Comparison of ENCODE assay signal across 21 cellular contexts in genomic region chr11:120994460-120994859, GRCh38. TPM values are rescaled to one million over a fixed set of nuclear protein-coding genes. Genes with fewer than 3 reads are reported as not detected.
A peak's percentile ranks its signal among the peaks of the same experiment; 100 is the strongest.
DNase-seq lines count a peak whose midpoint lies in the region; ATAC-seq and TF ChIP-seq lines count a peak whose summit lies in the region.
"Had no signal": no experiment of that assay in that cellular context is flagged by ENCODE, and none has a peak within 500 bp of the region (broad histone marks: within the 10 kb centered on the region; RNA-seq: fewer than 3 reads in every experiment).

No MANE protein-coding gene starts in this region.

- peak overlapping the region; percentile 7 for H3K27ac Mint-ChIP-seq in activated naive CD8-positive, alpha-beta T cell treated with anti-CD3 and anti-CD28 coated beads for 36 hours
- H3K27ac Mint-ChIP-seq in activated naive CD8-positive, alpha-beta T cell treated with anti-CD3 and anti-CD28 coated beads, Interleukin-2, amount 50 U/mL, for 24 hours: no peak overlapping the region
- H3K27ac Mint-ChIP-seq: CD4-positive, CD25-positive, alpha-beta regulatory T cell; CD8-positive, alpha-beta memory T cell; HFFc6 had no signal

- H3K9me2 ChIP-seq in OCI-LY7 (ENCODE audit: insufficient read depth, low read length): no peaks in the 10 kb centered on the region

- H3K9me3 Mint-ChIP-seq in activated naive CD8-positive, alpha-beta T cell treated with anti-CD3 and anti-CD28 coated beads for 36 hours: no peaks in the 10 kb centered on the region
- H3K9me3 Mint-ChIP-seq in activated naive CD8-positive, alpha-beta T cell treated with anti-CD3 and anti-CD28 coated beads, Interleukin-2, amount 50 U/mL, for 24 hours: no peaks in the 10 kb centered on the region
- H3K9me3 Mint-ChIP-seq: CD4-positive, CD25-positive, alpha-beta regulatory T cell; CD8-positive, alpha-beta memory T cell; HFFc6 had no signal

- peaks cover 15% of the 10 kb centered on the region for H3K27me3 Mint-ChIP-seq in activated naive CD8-positive, alpha-beta T cell treated with anti-CD3 and anti-CD28 coated beads for 36 hours
- H3K27me3 Mint-ChIP-seq in activated naive CD8-positive, alpha-beta T cell treated with anti-CD3 and anti-CD28 coated beads, Interleukin-2, amount 50 U/mL, for 24 hours: peaks cover 6% of the 10 kb centered on the region

- intact Hi-C loops in right lobe of liver (cut with DNase I) (no loop called here), OCI-LY7 (cut with micrococcal nuclease; ENCODE audit: unreplicated experiment) (no loop called here)

- H3K36me3 ChIP-seq in right lobe of liver (no peaks in the 10 kb centered on the region), OCI-LY7 (ENCODE audit: insufficient read depth, low read length) (no peaks in the 10 kb centered on the region)
- H3K36me3 ChIP-seq: BE2C had no signal

- TF ChIP-seq POLR2A in right lobe of liver (IDR thresholded peaks at IDR 0.05): no peak

- no TSS peak for BruUV-seq in OCI-LY7 (replicated peaks; lab: Mats Ljungman, UMichigan)

- no peak for DNase-seq in activated naive CD8-positive, alpha-beta T cell treated with anti-CD3 and anti-CD28 coated beads for 36 hours
- DNase-seq in activated naive CD8-positive, alpha-beta T cell treated with anti-CD3 and anti-CD28 coated beads, Interleukin-2, amount 50 U/mL, for 24 hours: no peak
- DNase-seq in right lobe of liver (no peak), OCI-LY7 (ENCODE audit: low spot score) (no peak), NCI-H1417 (lab: John Stamatoyannopoulos, UW) (no peak)
- DNase-seq: ACHN; BE2C; C1 segment of cervical spinal cord; CD4-positive, CD25-positive, alpha-beta regulatory T cell; CD8-positive, alpha-beta memory T cell; COR-L47; DMS 273 treated with DMSO at 0.1 percent for 48 hours; DMS53; DND-41; EL; GOT3; H7; HFFc6 had no signal

- no peaks in the 10 kb centered on the region for H3K4me1 ChIP-seq in right lobe of liver
- no peaks in the 10 kb centered on the region for H3K4me1 ChIP-seq in OCI-LY7 (ENCODE audit: insufficient read depth, low read length, poor library complexity, severe bottlenecking)
- H3K4me1 ChIP-seq: BE2C had no signal

- CTCF ChIA-PET in OCI-LY7 (lab: Charles Lee; ENCODE audit: unreplicated experiment): no interaction called here

- H3K36me3 Mint-ChIP-seq in activated naive CD8-positive, alpha-beta T cell treated with anti-CD3 and anti-CD28 coated beads for 36 hours: no peaks in the 10 kb centered on the region
- no peaks in the 10 kb centered on the region for H3K36me3 Mint-ChIP-seq in activated naive CD8-positive, alpha-beta T cell treated with anti-CD3 and anti-CD28 coated beads, Interleukin-2, amount 50 U/mL, for 24 hours (ENCODE audit: low read depth)
- H3K36me3 Mint-ChIP-seq: CD4-positive, CD25-positive, alpha-beta regulatory T cell; CD8-positive, alpha-beta memory T cell had no signal

- POLR2A ChIA-PET in OCI-LY7 (lab: Charles Lee): no interaction called here

- ATAC-seq in activated naive CD8-positive, alpha-beta T cell treated with anti-CD3 and anti-CD28 coated beads, Interleukin-2, amount 50 U/mL, for 24 hours: no peak
- peak in 3 of 4 donors; percentile 42 to 58 (median 46) for ATAC-seq in right lobe of liver
- ATAC-seq: GM12878, HCT116 had no signal

- no peaks in the 10 kb centered on the region for H3K79me2 ChIP-seq in OCI-LY7 (ENCODE audit: insufficient read depth, low read depth, low read length)

- H3K9me3 ChIP-seq in right lobe of liver: no peaks in the 10 kb centered on the region
- no peaks in the 10 kb centered on the region for H3K9me3 ChIP-seq in OCI-LY7 (ENCODE audit: low read length)
- H3K9me3 ChIP-seq: BE2C had no signal

- H3K27me3 ChIP-seq in right lobe of liver: no peaks in the 10 kb centered on the region
- H3K27me3 ChIP-seq: BE2C had no signal

- H3K4me1 Mint-ChIP-seq in activated naive CD8-positive, alpha-beta T cell treated with anti-CD3 and anti-CD28 coated beads for 36 hours: peaks cover 8% of the 10 kb centered on the region
- H3K4me1 Mint-ChIP-seq in activated naive CD8-positive, alpha-beta T cell treated with anti-CD3 and anti-CD28 coated beads, Interleukin-2, amount 50 U/mL, for 24 hours: peaks cover 6% of the 10 kb centered on the region
- H3K4me1 Mint-ChIP-seq: CD4-positive, CD25-positive, alpha-beta regulatory T cell; CD8-positive, alpha-beta memory T cell had no signal

- H3K27ac ChIP-seq in VCaP (peak overlapping the region; percentile 93), right lobe of liver (no peak overlapping the region), OCI-LY7 (ENCODE audit: low read depth, low read length, poor library complexity, severe bottlenecking) (no peak overlapping the region)

- H3K4me3 ChIP-seq in right lobe of liver: no peak overlapping the region
- no peak overlapping the region for H3K4me3 ChIP-seq in OCI-LY7 (ENCODE audit: low read depth, low read length, poor library complexity, severe bottlenecking)
- H3K4me3 ChIP-seq: GM12878 had no signal

- H2AFZ ChIP-seq in OCI-LY7 (ENCODE audit: low read length): no peak overlapping the region

- no peak for TF ChIP-seq CTCF in VCaP (conservative IDR thresholded peaks at IDR 0.05)
- no peak for TF ChIP-seq CTCF in right lobe of liver (IDR thresholded peaks at IDR 0.05)
- no peak for TF ChIP-seq CTCF in OCI-LY7 (conservative IDR thresholded peaks at IDR 0.05; ENCODE audit: low read length)

- H3K4me2 ChIP-seq in OCI-LY7 (ENCODE audit: low read length): no peak overlapping the region

- H4K20me1 ChIP-seq in OCI-LY7 (ENCODE audit: insufficient read depth, low read length): no peaks in the 10 kb centered on the region

- H3K4me3 Mint-ChIP-seq in activated naive CD8-positive, alpha-beta T cell treated with anti-CD3 and anti-CD28 coated beads for 36 hours: no peak overlapping the region
- H3K4me3 Mint-ChIP-seq in activated naive CD8-positive, alpha-beta T cell treated with anti-CD3 and anti-CD28 coated beads, Interleukin-2, amount 50 U/mL, for 24 hours: no peak overlapping the region
- H3K4me3 Mint-ChIP-seq: CD4-positive, CD25-positive, alpha-beta regulatory T cell; CD8-positive, alpha-beta memory T cell; HFFc6 had no signal

RNA-seq across cellular contexts. Expression of gene TBCEL, which starts 29.4 kb away (rescaled TPM):
- total RNA-seq in activated naive CD8-positive, alpha-beta T cell treated with anti-CD3 and anti-CD28 coated beads for 36 hours: 1 to 10 TPM; 7.8 to 10.0 TPM
- total RNA-seq in right lobe of liver (10 to 100 TPM in 5 of 6 experiments, 1 to 10 TPM in 1; 9.6 to 37.9 (median 17.8) TPM), OCI-LY7 (2022) (14.9 and 17.1 TPM in 2 replicates)
- total RNA-seq in OCI-LY7 (2014; rRNA removed; shearing (Covaris generic)): 13.0 and 19.5 TPM in 2 replicates
